9 cellular contexts compared by ENCODE assay signal in the genomic region with DNA sequence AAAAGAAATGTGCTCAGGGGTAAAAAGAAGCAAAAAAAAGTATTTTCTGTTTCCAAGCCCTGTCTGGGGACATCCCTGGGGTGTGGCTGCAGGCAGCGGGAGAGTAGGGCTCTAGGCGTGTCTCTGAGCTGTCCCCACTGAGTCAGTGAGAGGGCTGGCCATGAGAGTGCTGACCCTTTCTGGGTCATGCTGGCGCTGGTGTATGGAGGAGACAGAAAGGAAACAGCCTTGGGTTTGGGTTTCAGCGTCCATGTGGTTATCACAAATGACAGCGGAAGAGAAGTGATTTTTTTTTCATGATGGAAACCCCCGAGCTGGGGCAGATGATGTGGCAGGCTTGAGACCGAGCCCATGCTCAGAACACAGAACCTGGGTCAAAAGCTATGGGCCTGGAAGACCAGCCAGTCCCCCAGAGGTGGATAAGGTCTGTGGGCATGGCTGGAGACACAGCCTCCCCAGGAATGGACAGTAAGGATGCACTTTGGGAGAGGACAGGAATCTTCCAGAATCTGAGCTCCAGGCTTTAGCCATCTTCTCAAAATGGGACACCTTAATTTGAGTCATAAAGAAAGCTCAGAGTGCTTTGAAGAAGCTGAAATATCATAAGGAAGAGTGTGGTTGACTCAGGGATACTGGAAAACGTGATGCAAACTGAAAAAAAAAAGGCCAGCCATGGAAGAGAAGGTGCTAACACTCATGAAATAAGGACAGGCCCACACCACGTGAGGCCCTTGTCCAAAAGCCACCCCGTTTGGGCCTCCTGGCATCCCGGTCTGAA. TPM values are rescaled to one million over a fixed set of nuclear protein-coding genes. Genes with fewer than 3 reads are reported as not detected.
DNase-seq lines count a peak whose midpoint lies in the region; ATAC-seq, FAIRE-seq and TF ChIP-seq lines count a peak whose summit lies in the region.
"Had no signal": no experiment of that assay in that cellular context is flagged by ENCODE, and none has a peak within 500 bp of the region (broad histone marks: within the 10 kb centered on the region; RNA-seq: fewer than 3 reads in every experiment).

No MANE protein-coding gene starts in this region.

- H3K9me3 Mint-ChIP-seq in IgD-negative memory B cell (no peaks in the 10 kb centered on the region), astrocyte (ENCODE audit: unreplicated experiment) (no peaks in the 10 kb centered on the region)

- H3K36me3 ChIP-seq in astrocyte (ENCODE audit: insufficient read depth, low read length) (no peaks in the 10 kb centered on the region), colonic mucosa (no peaks in the 10 kb centered on the region)
- H3K36me3 ChIP-seq: cardiac muscle cell had no signal

- no peak overlapping the region for H3K4me3 ChIP-seq in astrocyte (ENCODE audit: insufficient read depth, low read depth, low read length)
- H3K4me3 ChIP-seq in colonic mucosa: no peak overlapping the region
- H3K4me3 ChIP-seq: cardiac muscle cell had no signal

- H3K9ac ChIP-seq in astrocyte (ENCODE audit: low read length) (no peak overlapping the region), colonic mucosa (ENCODE audit: low read depth in 2 of 2, low read length in 2 of 2) (peak overlapping the region in 1 of 2 donors; percentile 27)

- H3K27me3 ChIP-seq in astrocyte (ENCODE audit: insufficient read depth, low read length) (no peaks in the 10 kb centered on the region), colonic mucosa (no peaks in the 10 kb centered on the region)
- H3K27me3 ChIP-seq: cardiac muscle cell had no signal

- peak overlapping the region; percentile 14 to 94 (median 71) for H3K4me3 Mint-ChIP-seq in IgD-negative memory B cell
- no peak overlapping the region for H3K4me3 Mint-ChIP-seq in astrocyte (ENCODE audit: unreplicated experiment)

- intact Hi-C loops in colonic mucosa (cut with DNase I): no loop called here

- peaks cover 30 to 45% (median 35%) of the 10 kb centered on the region in 3 donors for H3K4me1 Mint-ChIP-seq in IgD-negative memory B cell
- peaks cover 31% of the 10 kb centered on the region for H3K4me1 Mint-ChIP-seq in astrocyte (ENCODE audit: low read depth, unreplicated experiment)

- H4K20me1 ChIP-seq in astrocyte (ENCODE audit: insufficient read depth, low read length): no peaks in the 10 kb centered on the region

- no peak overlapping the region for H3K27ac ChIP-seq in astrocyte (ENCODE audit: low read depth, low read length)
- no peak overlapping the region for H3K27ac ChIP-seq in colonic mucosa
- H3K27ac ChIP-seq: cardiac muscle cell had no signal

- H3K27ac Mint-ChIP-seq in IgD-negative memory B cell (peak overlapping the region; percentile 88 to 98 (median 98)), astrocyte (ENCODE audit: unreplicated experiment) (no peak overlapping the region)

- TF ChIP-seq CTCF in GM10266 (IDR thresholded peaks at IDR 0.05; ENCODE audit: control insufficient read depth, insufficient read depth, low read depth, missing control alignments): no peak
- no peak for TF ChIP-seq CTCF in astrocyte (IDR thresholded peaks at IDR 0.05; ENCODE audit: insufficient read depth, low read depth, low read length)
- no peak for TF ChIP-seq CTCF in omental fat pad (IDR thresholded peaks at IDR 0.05)
- no peak for TF ChIP-seq CTCF in colonic mucosa (IDR thresholded peaks at IDR 0.05)

- H3K4me1 ChIP-seq in astrocyte (ENCODE audit: insufficient read depth, low read length) (peaks cover 28% of the 10 kb centered on the region), colonic mucosa (peaks cover 12% of the 10 kb centered on the region)

- H3K79me2 ChIP-seq in astrocyte (ENCODE audit: insufficient read depth, low read length): no peaks in the 10 kb centered on the region

- no peaks in the 10 kb centered on the region for H3K9me3 ChIP-seq in astrocyte (ENCODE audit: insufficient read depth, low read depth, low read length)
- no peaks in the 10 kb centered on the region for H3K9me3 ChIP-seq in colonic mucosa

- FAIRE-seq in astrocyte (lab: Jason Lieb, UNC): no peak

- DNase-seq in GM10266 (ENCODE audit: extremely low spot score) (peak; percentile 65), astrocyte (ENCODE audit: low read depth) (no peak), omental fat pad (ENCODE audit: low spot score) (no peak), amniotic stem cell (lab: John Stamatoyannopoulos, UW) (no peak), DMS 273 treated with DMSO at 0.1 percent for 48 hours (lab: John Stamatoyannopoulos, UW) (no peak), NCI-H146 treated with DMSO at 0.1 percent for 48 hours (lab: John Stamatoyannopoulos, UW; ENCODE audit: unreplicated experiment) (no peak), colonic mucosa (no peak)

- peak; percentile 66 for ATAC-seq in omental fat pad (ENCODE audit: low FRiP score)

- H3K36me3 Mint-ChIP-seq in IgD-negative memory B cell (peaks cover 9% of the 10 kb centered on the region), astrocyte (ENCODE audit: low read depth, unreplicated experiment) (no peaks in the 10 kb centered on the region)

- H3K27me3 Mint-ChIP-seq in IgD-negative memory B cell: no peaks in the 10 kb centered on the region
- H3K27me3 Mint-ChIP-seq in astrocyte (ENCODE audit: low read depth, unreplicated experiment): peaks cover 16% of the 10 kb centered on the region

- peak overlapping the region; percentile 28 for H3K4me2 ChIP-seq in astrocyte (ENCODE audit: low read length)

- H2AFZ ChIP-seq in astrocyte (ENCODE audit: low read depth, low read length): no peak overlapping the region

RNA-seq across cellular contexts. Expression of gene SYNE3, which starts 36.2 kb away (rescaled TPM):
- 8.8 TPM for polyA plus RNA-seq in IgD-negative memory B cell
- total RNA-seq in astrocyte (2.5 TPM in 2 replicates), omental fat pad (100 to 1,000 TPM in 1 of 4 donors, 10 to 100 TPM in 3; 46.9 to 109 (median 88.6) TPM), colonic mucosa (1 to 10 TPM; 7.3 to 9.5 TPM)

RNA-seq across cellular contexts. Expression of gene GLRX5, which starts 54.6 kb away (rescaled TPM):
- 34.5 TPM for polyA plus RNA-seq in IgD-negative memory B cell
- total RNA-seq in astrocyte: 50.1 and 50.5 TPM in 2 replicates
- total RNA-seq in omental fat pad: 10 to 100 TPM; 25.5 to 36.8 (median 27.2) TPM
- 10 to 100 TPM; 51.9 to 64.6 TPM for total RNA-seq in colonic mucosa

Comparison
In these comparisons a context has a peak if more than half of its experiments do, and no peak if none do; other contexts are left out.
1. RNA of gene SYNE3, which starts 36.2 kb away (total RNA-seq): 46.9 to 109 TPM in omental fat pad; 7.3 to 9.5 TPM in colonic mucosa and 2.5 TPM in astrocyte; every median in the first group is over 4 times any median in the second.